ENCODE assay signal across 14 cellular contexts in genomic region chr19:10115392-10116084, GRCh38. TPM values are rescaled to one million over a fixed set of nuclear protein-coding genes. Genes with fewer than 3 reads are reported as not detected.
DNase-seq lines count a peak whose midpoint lies in the region; ATAC-seq and TF ChIP-seq lines count a peak whose summit lies in the region.
"Had no signal": no experiment of that assay in that cellular context is flagged by ENCODE, and none has a peak within 500 bp of the region (broad histone marks: within the 10 kb centered on the region; RNA-seq: fewer than 3 reads in every experiment).

No MANE protein-coding gene starts in this region.

- H3K4me3 Mint-ChIP-seq in activated T-helper 1 cell treated with anti-CD3 and anti-CD28 coated beads, Interleukin-12 subunit alpha, Interleukin-12 subunit beta, Interleukin-2, Interleukin-4 antibody, amounts not matched to agents 30 ng/mL and 10 ng/mL and 1 ng/mL, durations not matched to agents 14 hours and 24 hours and 36 hours = peak overlapping the region; percentile 30

- intact Hi-C loops in activated T-helper 1 cell treated with anti-CD3 and anti-CD28 coated beads, Interleukin-12 subunit alpha, Interleukin-12 subunit beta, Interleukin-2, Interleukin-4 antibody, amounts not matched to agents 30 ng/mL and 10 ng/mL and 1 ng/mL, durations not matched to agents 14 hours and 24 hours and 36 hours (cut with micrococcal nuclease) = no loop called here
- intact Hi-C loops in posterior vena cava (cut with DNase I) = loop anchor here (10.0 kb wide), 1 partner anchor 129 kb away; no protein-coding TSS in a partner anchor

- TF ChIP-seq POLR2A in GM19193 (IDR thresholded peaks at IDR 0.05; ENCODE audit: extremely low read depth, insufficient read depth, insufficient read length) = peak; percentile 46

- peak; percentile 40 for DNase-seq in activated CD4-positive, alpha-beta T cell treated with anti-CD3 and anti-CD28 coated beads for 48 hours
- DNase-seq in activated CD4-positive, alpha-beta T cell treated with anti-CD3 and anti-CD28 coated beads, Interleukin-2, amount 50 U/mL, for 1 hour = no peak
- DNase-seq in activated T-helper 1 cell treated with anti-CD3 and anti-CD28 coated beads, Interleukin-12 subunit alpha, Interleukin-12 subunit beta, Interleukin-2, Interleukin-4 antibody, amounts not matched to agents 30 ng/mL and 10 ng/mL and 1 ng/mL, durations not matched to agents 14 hours and 24 hours and 36 hours (ENCODE audit: low spot score) = no peak
- DNase-seq in posterior vena cava (ENCODE audit: low spot score) (peak; percentile 85), cortex of kidney (lab: John Stamatoyannopoulos, UW) (no peak)
- DNase-seq: heart right ventricle; naive thymus-derived CD4-positive, alpha-beta T cell; NCI-H2227 treated with DMSO at 0.1 percent for 48 hours; small intestine; T-helper 2 cell had no signal

- no peaks in the 10 kb centered on the region for H3K9me3 Mint-ChIP-seq in activated T-helper 1 cell treated with anti-CD3 and anti-CD28 coated beads, Interleukin-12 subunit alpha, Interleukin-12 subunit beta, Interleukin-2, Interleukin-4 antibody, amounts not matched to agents 30 ng/mL and 10 ng/mL and 1 ng/mL, durations not matched to agents 14 hours and 24 hours and 36 hours

- H3K27me3 Mint-ChIP-seq in activated T-helper 1 cell treated with anti-CD3 and anti-CD28 coated beads, Interleukin-12 subunit alpha, Interleukin-12 subunit beta, Interleukin-2, Interleukin-4 antibody, amounts not matched to agents 30 ng/mL and 10 ng/mL and 1 ng/mL, durations not matched to agents 14 hours and 24 hours and 36 hours (ENCODE audit: insufficient read depth) = no peaks in the 10 kb centered on the region
- H3K27me3 Mint-ChIP-seq: naive thymus-derived CD4-positive, alpha-beta T cell had no signal

- H3K4me1 Mint-ChIP-seq in activated T-helper 1 cell treated with anti-CD3 and anti-CD28 coated beads, Interleukin-12 subunit alpha, Interleukin-12 subunit beta, Interleukin-2, Interleukin-4 antibody, amounts not matched to agents 30 ng/mL and 10 ng/mL and 1 ng/mL, durations not matched to agents 14 hours and 24 hours and 36 hours (ENCODE audit: low read depth) = peaks cover 32% of the 10 kb centered on the region

- ATAC-seq in HG03460 (IDR thresholded peaks at IDR 0.05; ENCODE audit: unreplicated experiment) (no peak), GM18858 (IDR thresholded peaks at IDR 0.05; ENCODE audit: unreplicated experiment) (no peak)
- ATAC-seq: naive thymus-derived CD4-positive, alpha-beta T cell had no signal

- peaks cover 39% of the 10 kb centered on the region for H3K36me3 Mint-ChIP-seq in activated T-helper 1 cell treated with anti-CD3 and anti-CD28 coated beads, Interleukin-12 subunit alpha, Interleukin-12 subunit beta, Interleukin-2, Interleukin-4 antibody, amounts not matched to agents 30 ng/mL and 10 ng/mL and 1 ng/mL, durations not matched to agents 14 hours and 24 hours and 36 hours (ENCODE audit: low read depth)

- H3K27ac Mint-ChIP-seq in activated T-helper 1 cell treated with anti-CD3 and anti-CD28 coated beads, Interleukin-12 subunit alpha, Interleukin-12 subunit beta, Interleukin-2, Interleukin-4 antibody, amounts not matched to agents 30 ng/mL and 10 ng/mL and 1 ng/mL, durations not matched to agents 14 hours and 24 hours and 36 hours = no peak overlapping the region

RNA-seq across cellular contexts. Expression of gene P2RY11, which starts 4.0 kb away (rescaled TPM):
- total RNA-seq in activated T-helper 1 cell treated with anti-CD3 and anti-CD28 coated beads, Interleukin-12 subunit alpha, Interleukin-12 subunit beta, Interleukin-2, Interleukin-4 antibody, amounts not matched to agents 30 ng/mL and 10 ng/mL and 1 ng/mL, durations not matched to agents 14 hours and 24 hours and 36 hours = 64.4 and 64.9 TPM in 2 replicates
- 1 to 10 TPM; 6.3 to 6.5 TPM for total RNA-seq in posterior vena cava

RNA-seq across cellular contexts. Expression of gene EIF3G, which starts 4.2 kb away (rescaled TPM):
- 371 and 377 TPM in 2 replicates for total RNA-seq in activated T-helper 1 cell treated with anti-CD3 and anti-CD28 coated beads, Interleukin-12 subunit alpha, Interleukin-12 subunit beta, Interleukin-2, Interleukin-4 antibody, amounts not matched to agents 30 ng/mL and 10 ng/mL and 1 ng/mL, durations not matched to agents 14 hours and 24 hours and 36 hours
- 100 to 1,000 TPM; 140 to 157 TPM for total RNA-seq in posterior vena cava

RNA-seq across cellular contexts. Expression of gene PPAN, which starts 9.4 kb away (rescaled TPM):
- 234 and 250 TPM in 2 replicates for total RNA-seq in activated T-helper 1 cell treated with anti-CD3 and anti-CD28 coated beads, Interleukin-12 subunit alpha, Interleukin-12 subunit beta, Interleukin-2, Interleukin-4 antibody, amounts not matched to agents 30 ng/mL and 10 ng/mL and 1 ng/mL, durations not matched to agents 14 hours and 24 hours and 36 hours
- total RNA-seq in posterior vena cava = 10 to 100 TPM; 21.9 to 27.8 TPM

RNA-seq across cellular contexts. Expression of gene ANGPTL6, which starts 13.1 kb away (rescaled TPM):
- total RNA-seq in activated T-helper 1 cell treated with anti-CD3 and anti-CD28 coated beads, Interleukin-12 subunit alpha, Interleukin-12 subunit beta, Interleukin-2, Interleukin-4 antibody, amounts not matched to agents 30 ng/mL and 10 ng/mL and 1 ng/mL, durations not matched to agents 14 hours and 24 hours and 36 hours = 8.2 and 8.5 TPM in 2 replicates
- total RNA-seq in posterior vena cava = not detected
- total RNA-seq: astrocyte had no signal

RNA-seq across cellular contexts. Expression of gene SHFL, which starts 29.4 kb away (rescaled TPM):
- 64.1 and 70.5 TPM in 2 replicates for total RNA-seq in activated T-helper 1 cell treated with anti-CD3 and anti-CD28 coated beads, Interleukin-12 subunit alpha, Interleukin-12 subunit beta, Interleukin-2, Interleukin-4 antibody, amounts not matched to agents 30 ng/mL and 10 ng/mL and 1 ng/mL, durations not matched to agents 14 hours and 24 hours and 36 hours
- total RNA-seq in posterior vena cava = 10 to 100 TPM; 21.7 to 26.0 TPM

Comparison
In these comparisons a context has a peak if more than half of its experiments do, and no peak if none do; other contexts are left out.
1. DNase-seq: peak in activated CD4-positive, alpha-beta T cell treated with anti-CD3 and anti-CD28 coated beads for 48 hours (single experiment) and posterior vena cava (single experiment); none in activated CD4-positive, alpha-beta T cell treated with anti-CD3 and anti-CD28 coated beads, Interleukin-2, amount 50 U/mL, for 1 hour (single experiment), activated T-helper 1 cell treated with anti-CD3 and anti-CD28 coated beads, Interleukin-12 subunit alpha, Interleukin-12 subunit beta, Interleukin-2, Interleukin-4 antibody, amounts not matched to agents 30 ng/mL and 10 ng/mL and 1 ng/mL, durations not matched to agents 14 hours and 24 hours and 36 hours (single experiment) and cortex of kidney (single experiment).